1 cellular context compared by ENCODE assay signal in the genomic region with DNA sequence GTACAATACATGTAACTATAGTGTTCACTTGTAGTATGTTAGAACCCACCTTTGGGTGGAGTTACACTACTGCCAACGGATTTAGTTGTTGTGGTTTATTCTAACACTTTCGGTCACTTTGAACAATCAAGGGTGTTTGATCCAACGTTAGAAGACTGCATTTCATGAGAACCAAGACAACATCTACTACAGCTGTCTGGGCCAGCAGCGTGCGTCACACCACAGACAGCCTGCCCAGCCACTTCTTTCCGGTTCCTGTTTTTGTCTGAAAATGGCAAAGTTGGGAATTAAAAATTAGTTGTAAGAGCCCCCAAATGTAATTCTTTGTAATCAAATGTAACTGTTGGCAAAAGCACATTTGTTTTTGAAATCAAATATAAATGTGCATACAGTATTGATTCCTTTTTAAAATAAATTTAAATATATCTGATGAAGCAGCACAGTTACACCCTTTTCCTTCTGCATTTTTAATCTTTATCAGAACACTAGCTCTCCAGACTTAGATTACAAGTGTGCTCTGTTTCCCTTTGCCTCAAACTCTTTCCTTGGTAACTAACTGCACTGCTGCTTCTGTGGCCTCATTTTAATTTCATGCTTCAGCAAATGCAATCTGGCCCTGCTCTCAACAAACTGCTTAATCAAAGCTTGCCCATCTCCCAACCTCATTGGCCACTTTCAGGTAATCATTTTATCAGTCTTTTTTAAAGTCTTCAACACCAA.
TF ChIP-seq lines count a peak whose summit lies in the region.

No MANE protein-coding gene starts in this region.

TF ChIP-seq in GM12878, 131 proteins besides CTCF, POLR2A, EP300 and RAD21 (continued from another document):
- no peak for TF ChIP-seq JUND (IDR thresholded peaks at IDR 0.05; ENCODE audit: low read depth, low read length)
- TF ChIP-seq TCF12 (IDR thresholded peaks at IDR 0.05; ENCODE audit: low read depth, low read length), result peak; percentile 79
- peak; percentile 89 for TF ChIP-seq RUNX3 (IDR thresholded peaks at IDR 0.05; ENCODE audit: low read length)
- peak; percentile 56; the same call in 1 of the 2 replicates for TF ChIP-seq FOXM1 (IDR thresholded peaks at IDR 0.05; ENCODE audit: low read depth, low read length)
- TF ChIP-seq RBBP5 (conservative IDR thresholded peaks at IDR 0.05), result no peak
- peak; percentile 68; the same call in 1 of the 2 replicates for TF ChIP-seq TCF3 (IDR thresholded peaks at IDR 0.05; ENCODE audit: borderline replicate concordance, insufficient read depth, low read depth, low read length)
- TF ChIP-seq CBFB (IDR thresholded peaks at IDR 0.05; ENCODE audit: low read depth), result no peak
- no peak for TF ChIP-seq MEF2A (IDR thresholded peaks at IDR 0.05; ENCODE audit: insufficient read depth, low read depth, low read length)
- 0 out of 2 replicates have a peak, but pooled peaks have one; percentile 25 for TF ChIP-seq DPF2 (IDR thresholded peaks at IDR 0.05)
- TF ChIP-seq MLLT1 (IDR thresholded peaks at IDR 0.05), result no peak
- TF ChIP-seq HDAC6 (IDR thresholded peaks at IDR 0.05; ENCODE audit: unreplicated experiment), result no peak
- peak in 1 of 2 experiments; percentile 27; a peak in 1 of 4 replicates for TF ChIP-seq BHLHE40 (IDR thresholded peaks at IDR 0.05; ENCODE audit: borderline replicate concordance in 1 of 2, low read depth in 2 of 2, low read length in 1 of 2)
- TF ChIP-seq CREM (IDR thresholded peaks at IDR 0.05; ENCODE audit: low read depth), result peak; percentile 70; the same call in 1 of the 2 replicates
- no peak for TF ChIP-seq ASH2L (IDR thresholded peaks at IDR 0.05; ENCODE audit: borderline replicate concordance, low read depth)
- peak; percentile 66 for TF ChIP-seq CREB1 (IDR thresholded peaks at IDR 0.05; ENCODE audit: low read depth)
- TF ChIP-seq ZNF207 (IDR thresholded peaks at IDR 0.05; ENCODE audit: borderline replicate concordance), result no peak
- no peak for TF ChIP-seq ZNF622 (IDR thresholded peaks at IDR 0.05)
- TF ChIP-seq SPI1 (IDR thresholded peaks at IDR 0.05; ENCODE audit: borderline replicate concordance, insufficient read depth, low read depth, low read length), result peak; percentile 85
- no peak for TF ChIP-seq YBX1 (IDR thresholded peaks at IDR 0.05)
- TF ChIP-seq, protein P1, sequence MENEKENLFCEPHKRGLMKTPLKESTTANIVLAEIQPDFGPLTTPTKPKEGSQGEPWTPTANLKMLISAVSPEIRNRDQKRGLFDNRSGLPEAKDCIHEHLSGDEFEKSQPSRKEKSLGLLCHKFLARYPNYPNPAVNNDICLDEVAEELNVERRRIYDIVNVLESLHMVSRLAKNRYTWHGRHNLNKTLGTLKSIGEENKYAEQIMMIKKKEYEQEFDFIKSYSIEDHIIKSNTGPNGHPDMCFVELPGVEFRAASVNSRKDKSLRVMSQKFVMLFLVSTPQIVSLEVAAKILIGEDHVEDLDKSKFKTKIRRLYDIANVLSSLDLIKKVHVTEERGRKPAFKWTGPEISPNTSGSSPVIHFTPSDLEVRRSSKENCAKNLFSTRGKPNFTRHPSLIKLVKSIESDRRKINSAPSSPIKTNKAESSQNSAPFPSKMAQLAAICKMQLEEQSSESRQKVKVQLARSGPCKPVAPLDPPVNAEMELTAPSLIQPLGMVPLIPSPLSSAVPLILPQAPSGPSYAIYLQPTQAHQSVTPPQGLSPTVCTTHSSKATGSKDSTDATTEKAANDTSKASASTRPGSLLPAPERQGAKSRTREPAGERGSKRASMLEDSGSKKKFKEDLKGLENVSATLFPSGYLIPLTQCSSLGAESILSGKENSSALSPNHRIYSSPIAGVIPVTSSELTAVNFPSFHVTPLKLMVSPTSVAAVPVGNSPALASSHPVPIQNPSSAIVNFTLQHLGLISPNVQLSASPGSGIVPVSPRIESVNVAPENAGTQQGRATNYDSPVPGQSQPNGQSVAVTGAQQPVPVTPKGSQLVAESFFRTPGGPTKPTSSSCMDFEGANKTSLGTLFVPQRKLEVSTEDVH (IDR thresholded peaks at IDR 0.05; ENCODE audit: low read depth, partially characterized antibody), result no peak
- no peak for TF ChIP-seq FOXK2 (IDR thresholded peaks at IDR 0.05)
- TF ChIP-seq, protein P2, sequence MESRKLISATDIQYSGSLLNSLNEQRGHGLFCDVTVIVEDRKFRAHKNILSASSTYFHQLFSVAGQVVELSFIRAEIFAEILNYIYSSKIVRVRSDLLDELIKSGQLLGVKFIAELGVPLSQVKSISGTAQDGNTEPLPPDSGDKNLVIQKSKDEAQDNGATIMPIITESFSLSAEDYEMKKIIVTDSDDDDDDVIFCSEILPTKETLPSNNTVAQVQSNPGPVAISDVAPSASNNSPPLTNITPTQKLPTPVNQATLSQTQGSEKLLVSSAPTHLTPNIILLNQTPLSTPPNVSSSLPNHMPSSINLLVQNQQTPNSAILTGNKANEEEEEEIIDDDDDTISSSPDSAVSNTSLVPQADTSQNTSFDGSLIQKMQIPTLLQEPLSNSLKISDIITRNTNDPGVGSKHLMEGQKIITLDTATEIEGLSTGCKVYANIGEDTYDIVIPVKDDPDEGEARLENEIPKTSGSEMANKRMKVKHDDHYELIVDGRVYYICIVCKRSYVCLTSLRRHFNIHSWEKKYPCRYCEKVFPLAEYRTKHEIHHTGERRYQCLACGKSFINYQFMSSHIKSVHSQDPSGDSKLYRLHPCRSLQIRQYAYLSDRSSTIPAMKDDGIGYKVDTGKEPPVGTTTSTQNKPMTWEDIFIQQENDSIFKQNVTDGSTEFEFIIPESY (IDR thresholded peaks at IDR 0.05), result no peak
- TF ChIP-seq NFIC (IDR thresholded peaks at IDR 0.05; ENCODE audit: low read depth, low read length), result 0 out of 2 replicates have a peak, but pooled peaks have one; percentile 26
- TF ChIP-seq, protein P3, sequence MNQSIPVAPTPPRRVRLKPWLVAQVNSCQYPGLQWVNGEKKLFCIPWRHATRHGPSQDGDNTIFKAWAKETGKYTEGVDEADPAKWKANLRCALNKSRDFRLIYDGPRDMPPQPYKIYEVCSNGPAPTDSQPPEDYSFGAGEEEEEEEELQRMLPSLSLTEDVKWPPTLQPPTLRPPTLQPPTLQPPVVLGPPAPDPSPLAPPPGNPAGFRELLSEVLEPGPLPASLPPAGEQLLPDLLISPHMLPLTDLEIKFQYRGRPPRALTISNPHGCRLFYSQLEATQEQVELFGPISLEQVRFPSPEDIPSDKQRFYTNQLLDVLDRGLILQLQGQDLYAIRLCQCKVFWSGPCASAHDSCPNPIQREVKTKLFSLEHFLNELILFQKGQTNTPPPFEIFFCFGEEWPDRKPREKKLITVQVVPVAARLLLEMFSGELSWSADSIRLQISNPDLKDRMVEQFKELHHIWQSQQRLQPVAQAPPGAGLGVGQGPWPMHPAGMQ (IDR thresholded peaks at IDR 0.05; ENCODE audit: borderline replicate concordance), result no peak
- no peak for TF ChIP-seq SIN3A (IDR thresholded peaks at IDR 0.05; ENCODE audit: low read depth, low read length)
- no peak for TF ChIP-seq STAT3 (IDR thresholded peaks at IDR 0.05; ENCODE audit: low read depth, low read length)
- peak; percentile 59 for TF ChIP-seq EED (IDR thresholded peaks at IDR 0.05; ENCODE audit: low read depth)
- TF ChIP-seq, protein P4, sequence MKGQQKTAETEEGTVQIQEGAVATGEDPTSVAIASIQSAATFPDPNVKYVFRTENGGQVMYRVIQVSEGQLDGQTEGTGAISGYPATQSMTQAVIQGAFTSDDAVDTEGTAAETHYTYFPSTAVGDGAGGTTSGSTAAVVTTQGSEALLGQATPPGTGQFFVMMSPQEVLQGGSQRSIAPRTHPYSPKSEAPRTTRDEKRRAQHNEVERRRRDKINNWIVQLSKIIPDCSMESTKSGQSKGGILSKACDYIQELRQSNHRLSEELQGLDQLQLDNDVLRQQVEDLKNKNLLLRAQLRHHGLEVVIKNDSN (IDR thresholded peaks at IDR 0.05; ENCODE audit: borderline replicate concordance, extremely low read length, insufficient read depth, low read depth, low read length), result no peak
- no peak for TF ChIP-seq TAF1 (IDR thresholded peaks at IDR 0.05; ENCODE audit: borderline replicate concordance, low read depth, low read length)
- peak in 1 of 2 experiments; percentile 57; a peak in 1 of 4 replicates for TF ChIP-seq ETV6 (conservative IDR thresholded peaks at IDR 0.05 in 1 of 2, IDR thresholded peaks at IDR 0.05 in 1 of 2; ENCODE audit: borderline replicate concordance in 1 of 2, low read depth in 1 of 2)
- no peak for TF ChIP-seq CHD2 (IDR thresholded peaks at IDR 0.05; ENCODE audit: borderline replicate concordance, low read depth, low read length)
- no peak for TF ChIP-seq RFX5 (IDR thresholded peaks at IDR 0.05; ENCODE audit: low read depth, low read length)
- no peak for TF ChIP-seq SMAD1 (IDR thresholded peaks at IDR 0.05; ENCODE audit: low read depth, partially characterized antibody)
- peak; percentile 69 for TF ChIP-seq GABPA (IDR thresholded peaks at IDR 0.05; ENCODE audit: low read depth)
- no peak for TF ChIP-seq POLR2AphosphoS5 (IDR thresholded peaks at IDR 0.05; ENCODE audit: low read length)
- TF ChIP-seq, protein P5, sequence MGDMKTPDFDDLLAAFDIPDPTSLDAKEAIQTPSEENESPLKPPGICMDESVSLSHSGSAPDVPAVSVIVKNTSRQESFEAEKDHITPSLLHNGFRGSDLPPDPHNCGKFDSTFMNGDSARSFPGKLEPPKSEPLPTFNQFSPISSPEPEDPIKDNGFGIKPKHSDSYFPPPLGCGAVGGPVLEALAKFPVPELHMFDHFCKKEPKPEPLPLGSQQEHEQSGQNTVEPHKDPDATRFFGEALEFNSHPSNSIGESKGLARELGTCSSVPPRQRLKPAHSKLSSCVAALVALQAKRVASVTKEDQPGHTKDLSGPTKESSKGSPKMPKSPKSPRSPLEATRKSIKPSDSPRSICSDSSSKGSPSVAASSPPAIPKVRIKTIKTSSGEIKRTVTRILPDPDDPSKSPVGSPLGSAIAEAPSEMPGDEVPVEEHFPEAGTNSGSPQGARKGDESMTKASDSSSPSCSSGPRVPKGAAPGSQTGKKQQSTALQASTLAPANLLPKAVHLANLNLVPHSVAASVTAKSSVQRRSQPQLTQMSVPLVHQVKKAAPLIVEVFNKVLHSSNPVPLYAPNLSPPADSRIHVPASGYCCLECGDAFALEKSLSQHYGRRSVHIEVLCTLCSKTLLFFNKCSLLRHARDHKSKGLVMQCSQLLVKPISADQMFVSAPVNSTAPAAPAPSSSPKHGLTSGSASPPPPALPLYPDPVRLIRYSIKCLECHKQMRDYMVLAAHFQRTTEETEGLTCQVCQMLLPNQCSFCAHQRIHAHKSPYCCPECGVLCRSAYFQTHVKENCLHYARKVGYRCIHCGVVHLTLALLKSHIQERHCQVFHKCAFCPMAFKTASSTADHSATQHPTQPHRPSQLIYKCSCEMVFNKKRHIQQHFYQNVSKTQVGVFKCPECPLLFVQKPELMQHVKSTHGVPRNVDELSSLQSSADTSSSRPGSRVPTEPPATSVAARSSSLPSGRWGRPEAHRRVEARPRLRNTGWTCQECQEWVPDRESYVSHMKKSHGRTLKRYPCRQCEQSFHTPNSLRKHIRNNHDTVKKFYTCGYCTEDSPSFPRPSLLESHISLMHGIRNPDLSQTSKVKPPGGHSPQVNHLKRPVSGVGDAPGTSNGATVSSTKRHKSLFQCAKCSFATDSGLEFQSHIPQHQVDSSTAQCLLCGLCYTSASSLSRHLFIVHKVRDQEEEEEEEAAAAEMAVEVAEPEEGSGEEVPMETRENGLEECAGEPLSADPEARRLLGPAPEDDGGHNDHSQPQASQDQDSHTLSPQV (IDR thresholded peaks at IDR 0.05), result no peak
